In the genomic region with DNA sequence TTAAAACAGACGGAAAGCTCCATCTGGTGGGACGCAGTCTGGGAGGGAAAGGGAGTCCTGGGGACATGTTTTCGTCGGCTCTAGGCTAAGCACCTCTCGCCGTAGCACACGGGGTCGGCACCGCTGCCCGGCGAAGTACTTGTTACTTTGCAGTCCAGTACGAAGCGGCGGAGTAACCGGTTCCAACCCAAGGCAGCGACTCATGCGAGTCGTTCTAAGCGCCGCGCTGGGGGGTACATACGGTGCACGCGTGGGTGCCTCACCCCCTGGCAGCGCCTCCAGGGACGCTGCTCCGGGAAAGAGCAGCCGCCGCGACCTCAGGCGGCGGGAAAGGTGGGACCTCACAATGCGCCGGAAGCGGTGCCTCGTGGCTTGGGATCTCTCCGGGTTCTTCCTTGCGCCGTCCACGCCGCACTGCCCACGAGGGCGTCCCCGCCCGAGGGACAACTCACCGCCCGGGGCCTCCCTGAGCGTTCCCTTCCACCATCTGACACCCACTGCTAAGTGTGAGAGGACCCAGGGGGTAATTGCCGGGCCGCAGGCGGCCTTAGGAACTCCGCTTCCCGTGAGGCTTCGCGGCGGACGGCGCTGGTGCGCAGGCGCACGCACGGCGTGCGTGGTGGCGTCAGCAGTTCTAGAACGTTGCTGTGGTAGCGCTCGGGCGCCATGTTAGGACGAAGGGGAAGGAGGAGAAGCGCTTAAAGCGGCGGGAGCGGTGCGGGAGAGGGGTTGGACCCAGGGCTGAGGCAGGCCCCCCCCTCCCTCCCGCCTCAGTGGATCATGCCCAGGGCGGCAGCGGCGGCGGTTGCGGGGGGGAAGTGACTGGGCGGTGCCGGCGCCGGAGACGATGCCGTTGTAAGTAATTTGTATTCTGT, we compare ENCODE assay signal across 8 cellular contexts. TPM values are rescaled to one million over a fixed set of nuclear protein-coding genes. Genes with fewer than 3 reads are reported as not detected.
DNase-seq lines count a peak whose midpoint lies in the region; ATAC-seq and TF ChIP-seq lines count a peak whose summit lies in the region.

A gene (plus strand): TSS at position 637 of the 875 bp plus-strand sequence. CDS start 211 bp downstream, at position 848.

- H3K36me3 ChIP-seq in BLaER1 treated with 17β-estradiol and CSF1 and Interleukin-3, amounts not matched to agents 10 nM and 100 nM: peaks cover 0 to 25% (median 11%) of the 10 kb centered on the region in 11 experiments; a peak in 11 of 22 replicates
- no peaks in the 10 kb centered on the region for H3K36me3 ChIP-seq in left lung

- peak within 1 kb of the TSS; percentile 93 to 98 (median 96) for H3K27ac ChIP-seq in BLaER1 treated with 17β-estradiol and CSF1 and Interleukin-3, amounts not matched to agents 10 nM and 100 nM
- H3K27ac ChIP-seq in left lung: peak within 1 kb of the TSS; percentile 98 to 99

- no peaks in the 10 kb centered on the region for H3K27me3 ChIP-seq in BLaER1 treated with 17β-estradiol and CSF1 and Interleukin-3, amounts not matched to agents 10 nM and 100 nM
- no peaks in the 10 kb centered on the region for H3K27me3 ChIP-seq in left lung

- peak; percentile 99 for DNase-seq in NCI-H69 (lab: John Stamatoyannopoulos, UW)
- DNase-seq in activated CD4-positive, alpha-beta T cell treated with anti-CD3 and anti-CD28 coated beads, Interleukin-2, amount 50 U/mL, for 1 hour: peak; percentile 94
- DNase-seq in dedifferentiated amniotic fluid mesenchymal stem cell (ENCODE audit: extremely low spot score): peak; percentile 91
- DNase-seq in left lung: peak; percentile 96 to 99
- DNase-seq in stimulated activated CD4-positive, alpha-beta T cell treated with anti-CD3 and anti-CD28 coated beads, Interleukin-2, amount 100 ng/mL, for 48 hours: peak; percentile 88 to 92

- peak within 1 kb of the TSS; percentile 74 to 97 (median 84) for H3K4me3 ChIP-seq in BLaER1 treated with 17β-estradiol and CSF1 and Interleukin-3, amounts not matched to agents 10 nM and 100 nM
- H3K4me3 ChIP-seq in left lung: peak within 1 kb of the TSS; percentile 89 to 94

- H3K9ac ChIP-seq in BLaER1 treated with 17β-estradiol and CSF1 and Interleukin-3, amounts not matched to agents 10 nM and 100 nM: peak within 1 kb of the TSS; percentile 93 to 98 (median 97)

- peaks cover 49 to 72% (median 58%) of the 10 kb centered on the region in 10 experiments for H3K4me1 ChIP-seq in BLaER1 treated with 17β-estradiol and CSF1 and Interleukin-3, amounts not matched to agents 10 nM and 100 nM
- H3K4me1 ChIP-seq in left lung: peaks cover 13 to 47% of the 10 kb centered on the region in 2 donors

- intact Hi-C loops in left lung (cut with DNase I): no loop called here

- ATAC-seq in GM19328 (IDR thresholded peaks at IDR 0.05; ENCODE audit: unreplicated experiment) (peak; percentile 80), HG03520 (IDR thresholded peaks at IDR 0.05; ENCODE audit: unreplicated experiment) (peak; percentile 82), left lung (peak; percentile 98)

- H3K4me2 ChIP-seq in BLaER1 treated with 17β-estradiol and CSF1 and Interleukin-3, amounts not matched to agents 10 nM and 100 nM: peak within 1 kb of the TSS; percentile 84 to 96 (median 91)

- no peaks in the 10 kb centered on the region for H3K9me3 ChIP-seq in BLaER1 treated with 17β-estradiol and CSF1 and Interleukin-3, amounts not matched to agents 10 nM and 100 nM (replicated peaks in 1 of 11)
- no peaks in the 10 kb centered on the region for H3K9me3 ChIP-seq in left lung

- peak in 1 of 2 donors; percentile 19 for TF ChIP-seq CTCF in left lung (IDR thresholded peaks at IDR 0.05)

- peaks cover 41 to 46% (median 44%) of the 10 kb centered on the region in 11 experiments for H4K20me1 ChIP-seq in BLaER1 treated with 17β-estradiol and CSF1 and Interleukin-3, amounts not matched to agents 10 nM and 100 nM

RNA-seq across cellular contexts. Expression of the gene that starts here (rescaled TPM):
- 100 to 1,000 TPM; 140 to 176 TPM for total RNA-seq in left lung

Comparison
In these comparisons a context has a peak if more than half of its experiments do, and no peak if none do; other contexts are left out.
1. Peak in every context shown above with its lines: DNase-seq, ATAC-seq, H3K4me3 ChIP-seq and H3K27ac ChIP-seq.